Comparison of ENCODE assay signal across 10 cellular contexts in genomic region chr5:35924122-35924949, GRCh38. TPM values are rescaled to one million over a fixed set of nuclear protein-coding genes. Genes with fewer than 3 reads are reported as not detected.
DNase-seq lines count a peak whose midpoint lies in the region; ATAC-seq and TF ChIP-seq lines count a peak whose summit lies in the region.
"Had no signal": no experiment of that assay in that cellular context is flagged by ENCODE, and none has a peak within 500 bp of the region (broad histone marks: within the 10 kb centered on the region; RNA-seq: fewer than 3 reads in every experiment).

No MANE protein-coding gene starts in this region.

- DNase-seq in DMS79 treated with DMSO at 0.1 percent for 48 hours (lab: John Stamatoyannopoulos, UW) = peak; percentile 82
- peak; percentile 91 for DNase-seq in M059J (ENCODE audit: low read depth)
- peak; percentile 85 for DNase-seq in astrocyte of the spinal cord (ENCODE audit: low read depth, low spot score)
- DNase-seq in neuronal stem cell (ENCODE audit: low spot score) = no peak
- DNase-seq in heart left ventricle = no peak
- no peak for DNase-seq in NCI-H1105 (lab: John Stamatoyannopoulos, UW)

- no peak overlapping the region for H3K18ac ChIP-seq in neuronal stem cell (ENCODE audit: low read length)

- no peaks in the 10 kb centered on the region for H3K4me1 ChIP-seq in neuronal stem cell (ENCODE audit: control insufficient read depth in 2 of 2, insufficient read depth in 1 of 2, low read depth in 1 of 2, low read length in 2 of 2)
- peaks cover 0 to 13% (median 0%) of the 10 kb centered on the region in 12 donors for H3K4me1 ChIP-seq in heart left ventricle

- H2BK120ac ChIP-seq in neuronal stem cell (ENCODE audit: low read depth, low read length) = no peak overlapping the region

- H3K27ac ChIP-seq in neuronal stem cell (replicated peaks; ENCODE audit: low read length) (no peak overlapping the region), heart left ventricle (no peak overlapping the region)
- H3K27ac ChIP-seq: lower lobe of right lung had no signal

- TF ChIP-seq CTCF in astrocyte of the spinal cord (IDR thresholded peaks at IDR 0.05; ENCODE audit: low read depth, low read length) (no peak), heart left ventricle (IDR thresholded peaks at IDR 0.05) (no peak)

- in situ Hi-C loops in astrocyte of the spinal cord (cut with HindIII; ENCODE audit: low sequenced_read_pairs) = no loop called here

- no peak for TF ChIP-seq POLR2A in heart left ventricle (IDR thresholded peaks at IDR 0.05)

- H3K27me3 ChIP-seq in neuronal stem cell (ENCODE audit: control insufficient read depth in 3 of 3, insufficient read depth in 3 of 3, low read depth in 1 of 3, low read length in 3 of 3) = peaks cover 0 to 18% (median 5%) of the 10 kb centered on the region in 3 experiments
- peaks cover 0 to 65% (median 15%) of the 10 kb centered on the region in 9 donors for H3K27me3 ChIP-seq in heart left ventricle

- no peak overlapping the region for H2BK12ac ChIP-seq in neuronal stem cell (ENCODE audit: low read length)

- no peak overlapping the region for H3K4me2 ChIP-seq in neuronal stem cell (ENCODE audit: insufficient read depth, low read length, poor library complexity, severe bottlenecking)

- H3K23ac ChIP-seq in neuronal stem cell (ENCODE audit: low read depth, low read length, poor library complexity) = no peak overlapping the region

- no peak overlapping the region for H3K14ac ChIP-seq in neuronal stem cell (ENCODE audit: low read length)

- H4K8ac ChIP-seq in neuronal stem cell (ENCODE audit: low read depth, low read length) = no peak overlapping the region

- no peak overlapping the region for H2BK5ac ChIP-seq in neuronal stem cell (ENCODE audit: low read length)

- H2AK5ac ChIP-seq in neuronal stem cell (ENCODE audit: low read depth, low read length) = no peak overlapping the region

- no peak overlapping the region for H3K4me3 ChIP-seq in astrocyte of the spinal cord (ENCODE audit: low read depth, low read length)
- no peak overlapping the region for H3K4me3 ChIP-seq in neuronal stem cell (ENCODE audit: low read length in 2 of 2)
- H3K4me3 ChIP-seq in heart left ventricle = peak overlapping the region in 1 of 12 donors; percentile 4
- H3K4me3 ChIP-seq: lower lobe of right lung had no signal

- intact Hi-C loops in heart left ventricle (cut with DNase I) = loop anchor here in 7 of 10 donors (2.0 to 10.0 kb wide), 9 partner anchors 146 to 1440 kb away; partner anchors contain the start of gene SPEF2 (in 2 of the 7)

- H2BK15ac ChIP-seq in neuronal stem cell (ENCODE audit: low read length) = no peak overlapping the region

- no peak for ATAC-seq in heart left ventricle
- no peak for ATAC-seq in HG03280 (IDR thresholded peaks at IDR 0.05; ENCODE audit: unreplicated experiment)

- no peak overlapping the region for H3K4ac ChIP-seq in neuronal stem cell (ENCODE audit: low read length)

- H2AFZ ChIP-seq in neuronal stem cell (ENCODE audit: low read length) = peak overlapping the region; percentile 37

- WGBS in neuronal stem cell (ENCODE audit: extremely low coverage in 2 of 2, insufficient read length in 2 of 2, insufficient replicate concordance in 1 of 2), 2 donors = no CpG with 5 or more reads among the region's 10 CpGs
- WGBS in heart left ventricle, 4 donors = 60 to 64% (median 62%) methylated on average over 10 of the region's 10 CpGs

- no peak overlapping the region for H3K9ac ChIP-seq in neuronal stem cell (ENCODE audit: low read depth, low read length, poor library complexity)

- H3K9me3 ChIP-seq in neuronal stem cell (replicated peaks in 1 of 2; ENCODE audit: control insufficient read depth in 2 of 2, insufficient read depth in 1 of 2, low read depth in 1 of 2, low read length in 2 of 2) (no peaks in the 10 kb centered on the region), heart left ventricle (no peaks in the 10 kb centered on the region)
- H3K9me3 ChIP-seq: lower lobe of right lung had no signal

- H3K79me1 ChIP-seq in neuronal stem cell (ENCODE audit: low read depth, low read length) = no peaks in the 10 kb centered on the region

- no peaks in the 10 kb centered on the region for H3K36me3 ChIP-seq in neuronal stem cell (replicated peaks in 1 of 2; ENCODE audit: control insufficient read depth in 2 of 2, insufficient read depth in 2 of 2, low read length in 2 of 2)
- no peaks in the 10 kb centered on the region for H3K36me3 ChIP-seq in heart left ventricle
- H3K36me3 ChIP-seq: lower lobe of right lung had no signal

- no peak overlapping the region for H4K91ac ChIP-seq in neuronal stem cell (ENCODE audit: low read depth, low read length, poor library complexity)

RNA-seq across cellular contexts. Expression of gene CAPSL, which starts 14.1 kb away (rescaled TPM):
- 0.37 and 0.62 TPM in 2 replicates for total RNA-seq in M059J (2014; rRNA removed; shearing (Covaris generic))
- polyA plus RNA-seq in neuronal stem cell (2013, experiment 1 of 2) = 0.06 TPM
- polyA plus RNA-seq in neuronal stem cell (2013, experiment 2 of 2) = not detected
- total RNA-seq in heart left ventricle = not detected
- not detected for polyA plus RNA-seq in heart left ventricle
- total RNA-seq: H1, urinary bladder had no signal
- polyA plus RNA-seq: H1, urinary bladder had no signal

Comparison
In these comparisons a context has a peak if more than half of its experiments do, and no peak if none do; other contexts are left out.
1. DNase-seq: peak in DMS79 treated with DMSO at 0.1 percent for 48 hours (single experiment), M059J (single experiment) and astrocyte of the spinal cord (single experiment); none in neuronal stem cell (single experiment), heart left ventricle (0 of 5) and NCI-H1105 (single experiment).